In the genomic region with DNA sequence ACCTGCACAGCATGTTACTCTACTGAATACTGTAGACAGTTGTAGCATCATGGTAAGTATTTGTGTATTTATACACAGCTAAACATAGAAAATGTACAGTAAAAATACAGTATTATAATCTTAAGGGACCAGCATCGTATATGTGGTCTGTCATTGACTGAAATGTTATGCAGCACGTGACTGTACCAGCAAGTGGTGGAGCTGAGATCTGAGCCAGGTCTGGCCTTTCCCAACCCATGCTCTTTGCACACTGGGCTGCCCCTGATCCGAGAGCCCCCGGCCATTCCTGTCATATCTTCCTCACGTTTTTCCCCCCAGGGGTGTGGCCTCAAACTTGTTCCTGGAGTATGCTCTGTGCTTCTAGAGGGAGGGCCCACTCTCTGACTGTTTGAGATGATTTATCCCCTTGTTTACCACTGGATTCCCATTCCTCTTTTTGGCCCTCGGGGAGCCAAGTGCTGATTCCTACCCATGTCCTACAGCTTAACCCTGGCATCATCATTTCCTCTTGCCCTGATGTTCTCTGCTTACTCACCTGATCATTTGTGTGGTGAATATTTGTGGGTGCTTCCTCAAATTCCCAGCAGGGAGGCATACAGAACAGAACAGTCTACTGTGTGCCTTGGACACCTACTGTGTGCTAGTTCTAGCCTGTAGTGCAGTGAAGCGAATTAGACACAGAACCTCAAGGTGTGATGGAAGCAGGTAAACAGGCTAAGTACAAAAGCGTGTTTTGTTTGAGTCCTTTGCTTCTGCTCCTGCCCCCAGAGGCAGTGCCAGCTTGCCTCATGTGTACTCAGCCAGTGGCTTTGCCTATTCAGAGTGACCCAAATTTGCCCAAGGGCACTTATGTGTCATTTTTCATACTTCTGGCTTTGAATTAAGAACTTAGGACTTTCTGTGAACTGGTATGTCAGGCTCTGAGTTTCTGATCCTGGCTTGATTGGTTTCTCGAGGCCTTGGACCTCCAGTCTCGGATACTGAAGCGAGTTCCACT, we compare ENCODE assay signal across 27 cellular contexts. TPM values are rescaled to one million over a fixed set of nuclear protein-coding genes. Genes with fewer than 3 reads are reported as not detected.
DNase-seq lines count a peak whose midpoint lies in the region; ATAC-seq and TF ChIP-seq lines count a peak whose summit lies in the region.
"Had no signal": no experiment of that assay in that cellular context is flagged by ENCODE, and none has a peak within 500 bp of the region (broad histone marks: within the 10 kb centered on the region; RNA-seq: fewer than 3 reads in every experiment).

No MANE protein-coding gene starts in this region.

- peaks cover 0 to 14% (median 0%) of the 10 kb centered on the region in 9 donors for H3K36me3 ChIP-seq in heart right ventricle
- H3K36me3 ChIP-seq in esophagus (ENCODE audit: control insufficient read depth in 2 of 2, insufficient read depth in 2 of 2, low read length in 1 of 2), result peaks cover 0 to 6% of the 10 kb centered on the region in 2 donors
- H3K36me3 ChIP-seq: colonic mucosa had no signal

- ATAC-seq in left cardiac atrium (no peak), heart right ventricle (no peak), HG03280 (IDR thresholded peaks at IDR 0.05; ENCODE audit: unreplicated experiment) (no peak), GM21528 (IDR thresholded peaks at IDR 0.05; ENCODE audit: low FRiP score, unreplicated experiment) (no peak), HG03571 (IDR thresholded peaks at IDR 0.05; ENCODE audit: unreplicated experiment) (no peak)
- ATAC-seq: CD8-positive, alpha-beta T cell; stimulated activated effector memory CD8-positive, alpha-beta T cell treated with anti-CD3 and anti-CD28 coated beads, Interleukin-12 subunit alpha, Interleukin-12 subunit beta, amount 100 ng/mL, for 72 hours had no signal

- peak overlapping the region; percentile 77 for H3K27ac Mint-ChIP-seq in nephron progenitor cell
- H3K27ac Mint-ChIP-seq: activated naive CD8-positive, alpha-beta T cell treated with anti-CD3 and anti-CD28 coated beads for 36 hours; CD8-positive, alpha-beta T cell; nephron; T-helper 2 cell treated with Interferon-gamma antibody and Interleukin-4, amounts not matched to agents 5 μg/mL and 100 μg/mL, for 36 hours had no signal

- WGBS in heart right ventricle, 2 donors, result 83 to 86% methylated on average over 11 of the region's 11 CpGs
- 68 to 72% methylated on average over 11 of the region's 11 CpGs for WGBS in esophagus, 2 donors

- peaks cover 27% of the 10 kb centered on the region for H3K4me1 Mint-ChIP-seq in nephron progenitor cell
- H3K4me1 Mint-ChIP-seq: nephron had no signal

- H3K4me1 ChIP-seq in heart right ventricle (peaks cover 8 to 35% (median 22%) of the 10 kb centered on the region in 9 donors), esophagus (ENCODE audit: control insufficient read depth in 2 of 2, insufficient read depth in 2 of 2, low read length in 1 of 2) (peaks cover 0 to 14% of the 10 kb centered on the region in 2 donors)
- H3K4me1 ChIP-seq: colonic mucosa had no signal

- H3K4me3 Mint-ChIP-seq in nephron progenitor cell, result no peak overlapping the region
- H3K4me3 Mint-ChIP-seq: activated naive CD8-positive, alpha-beta T cell treated with anti-CD3 and anti-CD28 coated beads for 36 hours; activated T-cell treated with anti-CD3 and anti-CD28 coated beads, Interleukin-2, amount 50 U/mL, for 24 hours; CD8-positive, alpha-beta T cell; nephron; stimulated activated effector memory CD8-positive, alpha-beta T cell treated with anti-CD3 and anti-CD28 coated beads, Interleukin-12 subunit alpha, Interleukin-12 subunit beta, amount 100 ng/mL, for 72 hours; T-helper 2 cell treated with Interferon-gamma antibody and Interleukin-4, amounts not matched to agents 5 μg/mL and 100 μg/mL, for 36 hours had no signal

- H3K27me3 Mint-ChIP-seq in nephron progenitor cell (ENCODE audit: low read depth, poor library complexity), result no peaks in the 10 kb centered on the region
- H3K27me3 Mint-ChIP-seq: activated naive CD8-positive, alpha-beta T cell treated with anti-CD3 and anti-CD28 coated beads for 36 hours; activated T-cell treated with anti-CD3 and anti-CD28 coated beads, Interleukin-2, amount 50 U/mL, for 24 hours had no signal

- intact Hi-C loops in left cardiac atrium (cut with DNase I), result no loop called here
- intact Hi-C loops in heart right ventricle (cut with DNase I), result loop anchor here in 3 of 10 donors (10.0 kb wide), 1 partner anchor 52 kb away; no protein-coding TSS in a partner anchor

- peaks cover 10% of the 10 kb centered on the region for H3K36me3 Mint-ChIP-seq in nephron progenitor cell (ENCODE audit: low read depth)
- H3K36me3 Mint-ChIP-seq: activated naive CD8-positive, alpha-beta T cell treated with anti-CD3 and anti-CD28 coated beads for 36 hours; CD8-positive, alpha-beta T cell had no signal

- no peaks in the 10 kb centered on the region for H3K9me3 Mint-ChIP-seq in nephron progenitor cell
- H3K9me3 Mint-ChIP-seq: activated naive CD8-positive, alpha-beta T cell treated with anti-CD3 and anti-CD28 coated beads for 36 hours; activated T-cell treated with anti-CD3 and anti-CD28 coated beads, Interleukin-2, amount 50 U/mL, for 24 hours; CD8-positive, alpha-beta T cell; nephron; stimulated activated effector memory CD8-positive, alpha-beta T cell treated with anti-CD3 and anti-CD28 coated beads, Interleukin-12 subunit alpha, Interleukin-12 subunit beta, amount 100 ng/mL, for 72 hours; T-helper 2 cell treated with Interferon-gamma antibody and Interleukin-4, amounts not matched to agents 5 μg/mL and 100 μg/mL, for 36 hours had no signal

- H3K4me3 ChIP-seq in heart right ventricle, result no peak overlapping the region
- H3K4me3 ChIP-seq in esophagus (ENCODE audit: low read depth in 1 of 2, low read length in 2 of 2), result no peak overlapping the region
- H3K4me3 ChIP-seq: colonic mucosa, esophagus muscularis mucosa, heart left ventricle had no signal

- DNase-seq in left cardiac atrium (peak; percentile 7), heart right ventricle (no peak), nephron progenitor cell (no peak)
- DNase-seq: activated CD4-positive, alpha-beta T cell treated with anti-CD3 and anti-CD28 coated beads for 4 hours; activated gamma-delta T cell; activated naive CD8-positive, alpha-beta T cell treated with anti-CD3 and anti-CD28 coated beads for 36 hours; activated T-cell treated with anti-CD3 and anti-CD28 coated beads, Interleukin-2, amount 50 U/mL, for 24 hours; anterior cingulate cortex; CD8-positive, alpha-beta T cell; colonic mucosa; effector CD4-positive, alpha-beta T cell; foreskin melanocyte; GOT3; MV-4-11; NCI-H1436 treated with DMSO at 0.1 percent for 48 hours; NCI-H226; substantia nigra had no signal

- TF ChIP-seq CTCF in heart right ventricle (IDR thresholded peaks at IDR 0.05) (no peak), nephron progenitor cell (IDR thresholded peaks at IDR 0.05) (no peak)

- H3K27me3 ChIP-seq in heart right ventricle (no peaks in the 10 kb centered on the region), esophagus (ENCODE audit: control insufficient read depth in 1 of 2, insufficient read depth in 2 of 2, low read length in 2 of 2) (no peaks in the 10 kb centered on the region)
- H3K27me3 ChIP-seq: colonic mucosa, esophagus muscularis mucosa, heart left ventricle had no signal

- H3K9me3 ChIP-seq in heart right ventricle (no peaks in the 10 kb centered on the region), esophagus (ENCODE audit: control insufficient read depth in 2 of 2, insufficient read depth in 1 of 2, low read depth in 1 of 2, low read length in 1 of 2) (no peaks in the 10 kb centered on the region)
- H3K9me3 ChIP-seq: colonic mucosa, esophagus muscularis mucosa, heart left ventricle had no signal

- no peak overlapping the region for H3K27ac ChIP-seq in heart right ventricle
- H3K27ac ChIP-seq in esophagus (ENCODE audit: low read depth in 2 of 2, low read length in 1 of 2), result peak overlapping the region; percentile 12 to 26
- H3K27ac ChIP-seq: colonic mucosa, esophagus muscularis mucosa, heart left ventricle, KMS-11 had no signal

RNA-seq across cellular contexts. Expression of a gene that starts 21.0 kb away (rescaled TPM):
- 10 to 100 TPM; 20.5 to 41.6 TPM for total RNA-seq in left cardiac atrium
- total RNA-seq in heart right ventricle, result 10 to 100 TPM in 9 of 10 donors, 1 to 10 TPM in 1; 7.4 to 46.3 (median 17.7) TPM
- 10 to 100 TPM; 14.1 to 28.1 TPM for polyA plus RNA-seq in heart right ventricle
- polyA plus RNA-seq in esophagus, result 10 to 100 TPM; 16.8 to 21.4 TPM

RNA-seq across cellular contexts. Expression of a gene that starts 24.9 kb away (rescaled TPM):
- 1 to 10 TPM; 1.8 to 2.5 TPM for total RNA-seq in left cardiac atrium
- total RNA-seq in heart right ventricle, result 1 to 10 TPM; 1.1 to 3.1 (median 1.5) TPM
- 1 to 10 TPM in 1 of 2 donors, under 1 TPM in 1; 0.80 to 7.5 TPM for polyA plus RNA-seq in heart right ventricle
- polyA plus RNA-seq in esophagus, result 1 to 10 TPM; 1.8 to 5.6 TPM

RNA-seq across cellular contexts. Expression of a gene that starts 25.0 kb away (rescaled TPM):
- total RNA-seq in left cardiac atrium (10 to 100 TPM; 39.0 to 49.1 TPM), heart right ventricle (10 to 100 TPM; 35.8 to 54.2 (median 41.1) TPM)
- polyA plus RNA-seq in heart right ventricle (10 to 100 TPM; 28.4 to 37.2 TPM), esophagus (10 to 100 TPM; 30.9 to 32.0 TPM)

Comparison
In these comparisons a context has a peak if more than half of its experiments do, and no peak if none do; other contexts are left out.
1. H3K27ac ChIP-seq: peak in esophagus (2 of 2); none in heart right ventricle (0 of 10).